Comparison of ENCODE assay signal across 21 cellular contexts in the genomic region with DNA sequence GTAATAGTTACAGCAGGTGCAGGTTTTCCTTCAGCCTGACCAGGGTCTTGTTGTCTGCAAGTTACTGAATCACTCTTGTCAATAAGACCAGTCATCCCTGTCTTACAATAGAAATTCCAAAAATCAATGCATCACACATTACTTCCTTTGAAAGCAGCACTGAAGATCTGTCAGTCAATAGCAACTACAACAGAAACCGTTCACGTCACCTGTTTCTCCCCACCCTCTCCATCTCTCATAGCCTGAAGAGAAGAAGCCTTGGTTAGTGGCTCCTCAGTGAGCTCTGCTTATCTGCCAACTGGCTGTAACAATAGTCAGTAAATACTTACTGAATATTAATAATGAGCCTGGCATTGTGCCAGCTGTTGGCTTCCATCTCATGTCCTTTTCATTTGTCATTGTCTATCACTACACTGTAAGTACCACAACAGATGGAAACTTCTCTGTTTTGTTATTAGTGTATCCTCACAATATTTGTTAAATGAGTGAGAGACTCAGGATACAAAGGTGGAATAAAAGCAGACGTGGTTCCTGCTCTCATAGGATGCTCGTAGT.
DNase-seq lines count a peak whose midpoint lies in the region; ATAC-seq, FAIRE-seq and TF ChIP-seq lines count a peak whose summit lies in the region.
"Had no signal": no experiment of that assay in that cellular context is flagged by ENCODE, and none has a peak within 500 bp of the region (broad histone marks: within the 10 kb centered on the region; RNA-seq: fewer than 3 reads in every experiment).

No MANE protein-coding gene starts in this region.

- H3K4me3 ChIP-seq in K562 (no peak overlapping the region), lower lobe of right lung (no peak overlapping the region)

- no peaks in the 10 kb centered on the region for H3K9me1 ChIP-seq in K562 (ENCODE audit: control insufficient read depth, insufficient read depth, low read length)

- ATAC-seq in GM21381 (IDR thresholded peaks at IDR 0.05; ENCODE audit: unreplicated experiment) (peak; percentile 37), HG03442 (IDR thresholded peaks at IDR 0.05; ENCODE audit: unreplicated experiment) (peak; percentile 44), K562 (no peak), lower lobe of right lung (no peak)
- no peak for ATAC-seq in activated naive CD8-positive, alpha-beta T cell treated with anti-CD3 and anti-CD28 coated beads, Interleukin-2, amount 50 U/mL, for 24 hours
- ATAC-seq: esophagus mucosa; left ventricle myocardium superior; right cardiac atrium; stimulated activated naive CD8-positive, alpha-beta T cell treated with anti-CD3 and anti-CD28 coated beads, Interleukin-15, Interleukin-2, amounts not matched to agents 100 U/mL and 50 U/mL, for 24 hours had no signal

- DNase-seq in DMS153 (lab: John Stamatoyannopoulos, UW): peak; percentile 12
- DNase-seq in DMS153 treated with DMSO at 0.1 percent for 48 hours (lab: John Stamatoyannopoulos, UW; ENCODE audit: unreplicated experiment): no peak
- no peak for DNase-seq in K562 (ENCODE audit: extremely low read depth in 1 of 4, low spot score in 3 of 4)
- no peak for DNase-seq in progenitor cell of endocrine pancreas (ENCODE audit: low spot score, unreplicated experiment)
- DNase-seq in activated naive CD8-positive, alpha-beta T cell treated with anti-CD3 and anti-CD28 coated beads, Interleukin-2, amount 50 U/mL, for 24 hours: no peak
- DNase-seq in lower lobe of right lung: no peak
- DNase-seq: activated CD4-positive, alpha-beta memory T cell treated with anti-CD3 and anti-CD28 coated beads, Interleukin-2, amount 10 ng/mL, durations not matched to agents 7 days and 5 days; activated naive CD8-positive, alpha-beta T cell treated with anti-CD3 and anti-CD28 coated beads, Interleukin-2, amount 10 ng/mL, durations not matched to agents 7 days and 5 days; activated T-cell treated with anti-CD3 and anti-CD28 coated beads, Interleukin-2, amount 50 U/mL, for 48 hours; IMR-90; left ventricle myocardium superior; NCI-H2171 treated with DMSO at 0.1 percent for 48 hours; occipital lobe; right cardiac atrium; stimulated activated naive CD8-positive, alpha-beta T cell treated with anti-CD3 and anti-CD28 coated beads, Interleukin-15, Interleukin-2, amounts not matched to agents 100 U/mL and 50 U/mL, for 24 hours had no signal

- WGBS in K562 (ENCODE audit: insufficient coverage, low coverage, missing lambda C conversion rate): 4% methylated on average over 4 of the region's 4 CpGs

- no peaks in the 10 kb centered on the region for H4K20me1 ChIP-seq in K562 (replicated peaks; ENCODE audit: control insufficient read depth, insufficient read depth, low read length)

- peaks cover 7% of the 10 kb centered on the region for H3K4me1 Mint-ChIP-seq in progenitor cell of endocrine pancreas (ENCODE audit: low read depth)
- peaks cover 11% of the 10 kb centered on the region for H3K4me1 Mint-ChIP-seq in activated naive CD8-positive, alpha-beta T cell treated with anti-CD3 and anti-CD28 coated beads, Interleukin-2, amount 50 U/mL, for 24 hours
- H3K4me1 Mint-ChIP-seq: activated CD4-positive, alpha-beta memory T cell treated with anti-CD3 and anti-CD28 coated beads, Interleukin-2, amount 10 ng/mL, durations not matched to agents 7 days and 5 days had no signal

- H3K4me1 ChIP-seq in K562 (replicated peaks in 1 of 2; ENCODE audit: control insufficient read depth in 2 of 2, insufficient read depth in 2 of 2, low read length in 2 of 2) (no peaks in the 10 kb centered on the region), lower lobe of right lung (no peaks in the 10 kb centered on the region)

- no peak for TF ChIP-seq POLR2A in K562 (conservative IDR thresholded peaks at IDR 0.05)

- H3K27ac ChIP-seq in K562 (ENCODE audit: extremely low read depth, low read depth, low read length): no peak overlapping the region
- no peak overlapping the region for H3K27ac ChIP-seq in lower lobe of right lung
- H3K27ac ChIP-seq: 22Rv1, VCaP had no signal

- H2AFZ ChIP-seq in K562 (ENCODE audit: low read depth, low read length): no peak overlapping the region

- in situ Hi-C loops in K562 (cut with MboI): no loop called here

- BruUV-seq in K562 (replicated peaks; lab: Mats Ljungman, UMichigan): no TSS peak

- TF ChIP-seq EP300 in K562 (IDR thresholded peaks at IDR 0.05; ENCODE audit: low read length): no peak

- FAIRE-seq in K562 (lab: Jason Lieb, UNC): no peak

- no peaks in the 10 kb centered on the region for H3K36me3 ChIP-seq in K562 (ENCODE audit: control insufficient read depth, insufficient read depth, low read length)
- H3K36me3 ChIP-seq in lower lobe of right lung: no peaks in the 10 kb centered on the region

- H3K9me3 ChIP-seq in K562 (replicated peaks; ENCODE audit: control insufficient read depth, insufficient read depth, low read depth, low read length) (no peaks in the 10 kb centered on the region), lower lobe of right lung (no peaks in the 10 kb centered on the region)

- intact Hi-C loops in K562 (cut with micrococcal nuclease): no loop called here
- intact Hi-C loops in lower lobe of right lung (cut with DNase I): no loop called here

- H3K27ac Mint-ChIP-seq in progenitor cell of endocrine pancreas: no peak overlapping the region
- H3K27ac Mint-ChIP-seq in activated naive CD8-positive, alpha-beta T cell treated with anti-CD3 and anti-CD28 coated beads, Interleukin-2, amount 50 U/mL, for 24 hours: no peak overlapping the region
- H3K27ac Mint-ChIP-seq: activated CD4-positive, alpha-beta memory T cell treated with anti-CD3 and anti-CD28 coated beads, Interleukin-2, amount 10 ng/mL, durations not matched to agents 7 days and 5 days; activated naive CD8-positive, alpha-beta T cell treated with anti-CD3 and anti-CD28 coated beads, Interleukin-2, amount 10 ng/mL, durations not matched to agents 7 days and 5 days; type B pancreatic cell had no signal

- H3K4me3 Mint-ChIP-seq in progenitor cell of endocrine pancreas (ENCODE audit: low read depth): no peak overlapping the region
- no peak overlapping the region for H3K4me3 Mint-ChIP-seq in activated naive CD8-positive, alpha-beta T cell treated with anti-CD3 and anti-CD28 coated beads, Interleukin-2, amount 50 U/mL, for 24 hours
- H3K4me3 Mint-ChIP-seq: activated CD4-positive, alpha-beta memory T cell treated with anti-CD3 and anti-CD28 coated beads, Interleukin-2, amount 10 ng/mL, durations not matched to agents 7 days and 5 days; activated naive CD8-positive, alpha-beta T cell treated with anti-CD3 and anti-CD28 coated beads, Interleukin-2, amount 10 ng/mL, durations not matched to agents 7 days and 5 days; type B pancreatic cell had no signal

- no peaks in the 10 kb centered on the region for H3K27me3 Mint-ChIP-seq in progenitor cell of endocrine pancreas
- no peaks in the 10 kb centered on the region for H3K27me3 Mint-ChIP-seq in activated naive CD8-positive, alpha-beta T cell treated with anti-CD3 and anti-CD28 coated beads, Interleukin-2, amount 50 U/mL, for 24 hours
- H3K27me3 Mint-ChIP-seq: type B pancreatic cell had no signal

- TF ChIP-seq RAD21 in K562 (CRISPR knock-in tag; conservative IDR thresholded peaks at IDR 0.05 in 1 of 2, IDR thresholded peaks at IDR 0.05 in 1 of 2): no peak

- no peaks in the 10 kb centered on the region for H3K27me3 ChIP-seq in K562 (ENCODE audit: control insufficient read depth in 2 of 2, insufficient read depth in 2 of 2, low read length in 2 of 2)
- no peaks in the 10 kb centered on the region for H3K27me3 ChIP-seq in lower lobe of right lung (ENCODE audit: low read depth)

- no peaks in the 10 kb centered on the region for H3K79me2 ChIP-seq in K562 (ENCODE audit: control insufficient read depth, insufficient read depth, low read length)

- H3K36me3 Mint-ChIP-seq in progenitor cell of endocrine pancreas (ENCODE audit: insufficient read depth): no peaks in the 10 kb centered on the region
- no peaks in the 10 kb centered on the region for H3K36me3 Mint-ChIP-seq in activated naive CD8-positive, alpha-beta T cell treated with anti-CD3 and anti-CD28 coated beads, Interleukin-2, amount 50 U/mL, for 24 hours (ENCODE audit: low read depth)
- H3K36me3 Mint-ChIP-seq: type B pancreatic cell had no signal

- TF ChIP-seq CTCF in K562 (IDR thresholded peaks at IDR 0.05 in 2 of 3, conservative IDR thresholded peaks at IDR 0.05 in 1 of 3; ENCODE audit: insufficient read depth in 2 of 3, low read depth in 1 of 3, low read length in 3 of 3) (no peak), progenitor cell of endocrine pancreas (IDR thresholded peaks at IDR 0.05; ENCODE audit: unreplicated experiment) (no peak), lower lobe of right lung (IDR thresholded peaks at IDR 0.05) (no peak)

- H3K9me3 Mint-ChIP-seq in progenitor cell of endocrine pancreas (ENCODE audit: low read depth): peaks cover 8% of the 10 kb centered on the region
- no peaks in the 10 kb centered on the region for H3K9me3 Mint-ChIP-seq in activated naive CD8-positive, alpha-beta T cell treated with anti-CD3 and anti-CD28 coated beads, Interleukin-2, amount 50 U/mL, for 24 hours
- H3K9me3 Mint-ChIP-seq: activated CD4-positive, alpha-beta memory T cell treated with anti-CD3 and anti-CD28 coated beads, Interleukin-2, amount 10 ng/mL, durations not matched to agents 7 days and 5 days had no signal

- POLR2A ChIA-PET in K562 (lab: Yijun Ruan, JAX): no interaction called here

- CTCF ChIA-PET in K562 (lab: Yijun Ruan, JAX; ENCODE audit: low intra/inter-chr PET ratio): no interaction called here

- no peak overlapping the region for H3K4me2 ChIP-seq in K562 (ENCODE audit: insufficient read depth, low read length)

- H3K9ac ChIP-seq in K562 (ENCODE audit: insufficient read depth in 1 of 2, low read depth in 2 of 2, low read length in 2 of 2): no peak overlapping the region

TF ChIP-seq in K562, 482 proteins besides CTCF, POLR2A, EP300 and RAD21:
- no peak for TF ChIP-seq CBX2 (IDR thresholded peaks at IDR 0.05; ENCODE audit: insufficient read depth, low read length, poor library complexity, severe bottlenecking)
- peak; percentile 63; the same call in 1 of the 2 replicates for TF ChIP-seq NFIC (IDR thresholded peaks at IDR 0.05)
- 0 out of 2 replicates have a peak, but pooled peaks have one; percentile 16 for TF ChIP-seq NFIX (CRISPR knock-in tag; IDR thresholded peaks at IDR 0.05; ENCODE audit: low read depth)

Comparison
In these comparisons a context has a peak if more than half of its experiments do, and no peak if none do; other contexts are left out.
1. ATAC-seq: peak in GM21381 (single experiment) and HG03442 (single experiment); none in K562 (single experiment), activated naive CD8-positive, alpha-beta T cell treated with anti-CD3 and anti-CD28 coated beads, Interleukin-2, amount 50 U/mL, for 24 hours (single experiment) and lower lobe of right lung (0 of 2).